8 cellular contexts compared by ENCODE assay signal in genomic region chr17:47275245-47275984, GRCh38. TPM values are rescaled to one million over a fixed set of nuclear protein-coding genes. Genes with fewer than 3 reads are reported as not detected.
DNase-seq lines count a peak whose midpoint lies in the region; ATAC-seq and TF ChIP-seq lines count a peak whose summit lies in the region.

No MANE protein-coding gene starts in this region.

- DNase-seq in CD8-positive, alpha-beta memory T cell = no peak
- DNase-seq in SK-N-SH = peak; percentile 93
- DNase-seq in glomerular visceral epithelial cell (ENCODE audit: extremely low spot score) = peak; percentile 90
- peak; percentile 88 for DNase-seq in osteocyte (ENCODE audit: extremely low spot score, unreplicated experiment)
- no peak for DNase-seq in stimulated activated naive CD4-positive, alpha-beta T cell treated with Interleukin-2 at 50 U/mL for 16 hours (lab: John Stamatoyannopoulos, UW)
- no peak for DNase-seq in CD1c-positive myeloid dendritic cell (ENCODE audit: extremely low spot score)
- DNase-seq in inferior parietal cortex (ENCODE audit: extremely low spot score) = no peak

- no peaks in the 10 kb centered on the region for H4K20me1 ChIP-seq in SK-N-SH (ENCODE audit: insufficient read depth)

- H3K36me3 Mint-ChIP-seq in CD8-positive, alpha-beta memory T cell = no peaks in the 10 kb centered on the region
- H3K36me3 Mint-ChIP-seq in osteocyte (ENCODE audit: unreplicated experiment) = no peaks in the 10 kb centered on the region

- H3K4me3 ChIP-seq in CD8-positive, alpha-beta memory T cell (ENCODE audit: low read length) = no peak overlapping the region
- H3K4me3 ChIP-seq in SK-N-SH (ENCODE audit: low read depth in 2 of 2, low read length in 1 of 2) = no peak overlapping the region

- no peaks in the 10 kb centered on the region for H3K79me2 ChIP-seq in SK-N-SH (ENCODE audit: insufficient read depth)

- 20% methylated on average over 13 of the region's 13 CpGs for WGBS in SK-N-SH (ENCODE audit: low lambda C conversion rate)

- peak overlapping the region in 2 of 8 donors; percentile 47 to 79 for H3K27ac Mint-ChIP-seq in CD8-positive, alpha-beta memory T cell
- peak overlapping the region; percentile 96 for H3K27ac Mint-ChIP-seq in osteocyte (ENCODE audit: unreplicated experiment)

- no peak overlapping the region for H3K4me3 Mint-ChIP-seq in CD8-positive, alpha-beta memory T cell
- H3K4me3 Mint-ChIP-seq in osteocyte (ENCODE audit: unreplicated experiment) = peak overlapping the region; percentile 46

- POLR2A ChIA-PET in CD8-positive, alpha-beta memory T cell (lab: Charles Lee) = no interaction called here
- POLR2A ChIA-PET in SK-N-SH (lab: Yijun Ruan, JAX) = interaction anchor here (0.7 to 2.4 kb wide), 10 partner anchors 9 to 374 kb away, joined by 3 to 9 read pairs (median 3); partner anchors contain the start of genes EFCAB13, ITGB3 and KPNB1

- H3K27ac ChIP-seq in CD8-positive, alpha-beta memory T cell (ENCODE audit: low read depth, low read length) = peak overlapping the region; percentile 48
- peak overlapping the region; percentile 10 to 78; a peak in 3 of 4 replicates for H3K27ac ChIP-seq in SK-N-SH (ENCODE audit: low read depth in 2 of 2, low read length in 1 of 2)

- peaks cover 12% of the 10 kb centered on the region for H3F3A ChIP-seq in SK-N-SH (replicated peaks; ENCODE audit: insufficient read depth)

- CTCF ChIA-PET in CD8-positive, alpha-beta memory T cell (lab: Charles Lee) = no interaction called here
- CTCF ChIA-PET in SK-N-SH (lab: Yijun Ruan, JAX) = interaction anchor here (0.7 to 4.0 kb wide), 14 partner anchors 10 to 46 kb away, joined by 3 to 28 read pairs (median 4); partner anchors contain the start of gene ITGB3

- peaks cover 0 to 14% of the 10 kb centered on the region in 2 donors for H3K27me3 Mint-ChIP-seq in CD8-positive, alpha-beta memory T cell
- H3K27me3 Mint-ChIP-seq in osteocyte (ENCODE audit: unreplicated experiment) = no peaks in the 10 kb centered on the region

- peak; percentile 31 for TF ChIP-seq RAD21 in SK-N-SH (IDR thresholded peaks at IDR 0.05; ENCODE audit: low read length)

- H3K36me3 ChIP-seq in CD8-positive, alpha-beta memory T cell (ENCODE audit: insufficient read depth, low read length) = no peaks in the 10 kb centered on the region
- no peaks in the 10 kb centered on the region for H3K36me3 ChIP-seq in SK-N-SH (replicated peaks in 1 of 2; ENCODE audit: control insufficient read depth in 1 of 2, insufficient read depth in 2 of 2, low read length in 1 of 2)

- no peak overlapping the region for H3K9ac ChIP-seq in SK-N-SH

- H3K9me2 ChIP-seq in SK-N-SH = no peaks in the 10 kb centered on the region

- TF ChIP-seq CTCF in SK-N-SH (IDR thresholded peaks at IDR 0.05) = no peak
- no peak for TF ChIP-seq CTCF in osteocyte (IDR thresholded peaks at IDR 0.05)

- TF ChIP-seq EP300 in SK-N-SH (IDR thresholded peaks at IDR 0.05; ENCODE audit: borderline replicate concordance in 1 of 2, low read depth in 1 of 2, low read length in 1 of 2) = peak in 1 of 2 experiments; percentile 89; a peak in 2 of 4 replicates

- H3K4me1 Mint-ChIP-seq in CD8-positive, alpha-beta memory T cell = no peaks in the 10 kb centered on the region
- H3K4me1 Mint-ChIP-seq in osteocyte (ENCODE audit: unreplicated experiment) = peaks cover 47% of the 10 kb centered on the region

- H2AFZ ChIP-seq in SK-N-SH (ENCODE audit: low read depth) = no peak overlapping the region; the same call in 1 of the 2 replicates

- no peaks in the 10 kb centered on the region for H3K9me3 ChIP-seq in CD8-positive, alpha-beta memory T cell (ENCODE audit: low read length)
- no peaks in the 10 kb centered on the region for H3K9me3 ChIP-seq in SK-N-SH

- H3K4me2 ChIP-seq in SK-N-SH = peak overlapping the region; percentile 55

- H3K27me3 ChIP-seq in CD8-positive, alpha-beta memory T cell (ENCODE audit: insufficient read depth, low read length, poor library complexity, severe bottlenecking) = no peaks in the 10 kb centered on the region
- H3K27me3 ChIP-seq in SK-N-SH (ENCODE audit: insufficient read depth) = no peaks in the 10 kb centered on the region

- no peak for ATAC-seq in GM21737 (IDR thresholded peaks at IDR 0.05; ENCODE audit: unreplicated experiment)

- no peaks in the 10 kb centered on the region for H3K9me3 Mint-ChIP-seq in CD8-positive, alpha-beta memory T cell
- no peaks in the 10 kb centered on the region for H3K9me3 Mint-ChIP-seq in osteocyte (ENCODE audit: unreplicated experiment)

- H3K4me1 ChIP-seq in CD8-positive, alpha-beta memory T cell (ENCODE audit: insufficient read depth, low read length) = no peaks in the 10 kb centered on the region
- H3K4me1 ChIP-seq in SK-N-SH (ENCODE audit: control insufficient read depth in 1 of 2, insufficient read depth in 2 of 2, low read depth in 1 of 2, low read length in 1 of 2) = peaks cover 34 to 44% of the 10 kb centered on the region in 2 experiments

TF ChIP-seq in SK-N-SH, 30 proteins besides CTCF, POLR2A, EP300 and RAD21 (continues in another document):
- TF ChIP-seq IRF3 (IDR thresholded peaks at IDR 0.05; ENCODE audit: low read depth, low read length) = no peak
- TF ChIP-seq ZBTB33 (IDR thresholded peaks at IDR 0.05; ENCODE audit: borderline replicate concordance, low read depth) = no peak
- TF ChIP-seq FOSL2 (IDR thresholded peaks at IDR 0.05; ENCODE audit: borderline replicate concordance, low read depth) = peak; percentile 31; the same call in 1 of the 2 replicates
- TF ChIP-seq TEAD4 (IDR thresholded peaks at IDR 0.05; ENCODE audit: borderline replicate concordance, insufficient read depth) = no peak
- TF ChIP-seq SIN3A (IDR thresholded peaks at IDR 0.05; ENCODE audit: borderline replicate concordance, low read depth, low read length) = peak; percentile 47; the same call in 1 of the 2 replicates
- peak; percentile 88 for TF ChIP-seq RCOR1 (IDR thresholded peaks at IDR 0.05; ENCODE audit: low read length)
- no peak for TF ChIP-seq NRF1 (IDR thresholded peaks at IDR 0.05; ENCODE audit: low read depth, low read length)
- TF ChIP-seq TCF12 (IDR thresholded peaks at IDR 0.05) = peak; percentile 75
- no peak for TF ChIP-seq JUND (IDR thresholded peaks at IDR 0.05)
- TF ChIP-seq SMC3 (IDR thresholded peaks at IDR 0.05; ENCODE audit: low read depth, low read length) = peak; percentile 20; the same call in 1 of the 2 replicates
- TF ChIP-seq GABPA (IDR thresholded peaks at IDR 0.05; ENCODE audit: low read depth) = 0 out of 2 replicates have a peak, but pooled peaks have one; percentile 7
- TF ChIP-seq PBX3 (IDR thresholded peaks at IDR 0.05) = peak; percentile 9; the same call in 1 of the 2 replicates
- TF ChIP-seq USF2 (IDR thresholded peaks at IDR 0.05; ENCODE audit: borderline replicate concordance, low read depth, low read length) = no peak
- no peak for TF ChIP-seq TAF1 (IDR thresholded peaks at IDR 0.05; ENCODE audit: borderline replicate concordance, low read depth, low read length)

RNA-seq across cellular contexts. Expression of gene ITGB3, which starts 21.8 kb away (rescaled TPM):
- under 1 TPM; 0.07 to 0.13 TPM for total RNA-seq in CD8-positive, alpha-beta memory T cell
- polyA plus RNA-seq in CD8-positive, alpha-beta memory T cell = not detected
- polyA plus RNA-seq in SK-N-SH (2012; rRNA removed) = 4.4 and 4.6 TPM in 2 replicates
- 2.7 and 3.7 TPM in 2 replicates for polyA plus RNA-seq in SK-N-SH (2012; cell fraction: cytosol; rRNA removed)
- polyA plus RNA-seq in SK-N-SH (2012; cell fraction: nucleus; rRNA removed) = 1.6 and 3.0 TPM in 2 replicates
- total RNA-seq in osteocyte = 2.5 and 3.3 TPM in 2 replicates

RNA-seq across cellular contexts. Expression of gene EFCAB13, which starts 48.3 kb away (rescaled TPM):
- total RNA-seq in CD8-positive, alpha-beta memory T cell = 1 to 10 TPM; 4.0 to 4.8 TPM
- 1.4 TPM for polyA plus RNA-seq in CD8-positive, alpha-beta memory T cell
- polyA plus RNA-seq in SK-N-SH (2012; rRNA removed) = 0.16 and 0.36 TPM in 2 replicates
- 0.09 and 0.28 TPM in 2 replicates for polyA plus RNA-seq in SK-N-SH (2012; cell fraction: cytosol; rRNA removed)
- polyA plus RNA-seq in SK-N-SH (2012; cell fraction: nucleus; rRNA removed) = 0.21 and 0.45 TPM in 2 replicates
- 1.9 and 2.7 TPM in 2 replicates for total RNA-seq in osteocyte

Comparison
In these comparisons a context has a peak if more than half of its experiments do, and no peak if none do; other contexts are left out.
1. DNase-seq: peak in SK-N-SH (single experiment), glomerular visceral epithelial cell (single experiment) and osteocyte (single experiment); none in CD8-positive, alpha-beta memory T cell (0 of 5), stimulated activated naive CD4-positive, alpha-beta T cell treated with Interleukin-2 at 50 U/mL for 16 hours (single experiment), CD1c-positive myeloid dendritic cell (single experiment) and inferior parietal cortex (single experiment).